In the genomic region with DNA sequence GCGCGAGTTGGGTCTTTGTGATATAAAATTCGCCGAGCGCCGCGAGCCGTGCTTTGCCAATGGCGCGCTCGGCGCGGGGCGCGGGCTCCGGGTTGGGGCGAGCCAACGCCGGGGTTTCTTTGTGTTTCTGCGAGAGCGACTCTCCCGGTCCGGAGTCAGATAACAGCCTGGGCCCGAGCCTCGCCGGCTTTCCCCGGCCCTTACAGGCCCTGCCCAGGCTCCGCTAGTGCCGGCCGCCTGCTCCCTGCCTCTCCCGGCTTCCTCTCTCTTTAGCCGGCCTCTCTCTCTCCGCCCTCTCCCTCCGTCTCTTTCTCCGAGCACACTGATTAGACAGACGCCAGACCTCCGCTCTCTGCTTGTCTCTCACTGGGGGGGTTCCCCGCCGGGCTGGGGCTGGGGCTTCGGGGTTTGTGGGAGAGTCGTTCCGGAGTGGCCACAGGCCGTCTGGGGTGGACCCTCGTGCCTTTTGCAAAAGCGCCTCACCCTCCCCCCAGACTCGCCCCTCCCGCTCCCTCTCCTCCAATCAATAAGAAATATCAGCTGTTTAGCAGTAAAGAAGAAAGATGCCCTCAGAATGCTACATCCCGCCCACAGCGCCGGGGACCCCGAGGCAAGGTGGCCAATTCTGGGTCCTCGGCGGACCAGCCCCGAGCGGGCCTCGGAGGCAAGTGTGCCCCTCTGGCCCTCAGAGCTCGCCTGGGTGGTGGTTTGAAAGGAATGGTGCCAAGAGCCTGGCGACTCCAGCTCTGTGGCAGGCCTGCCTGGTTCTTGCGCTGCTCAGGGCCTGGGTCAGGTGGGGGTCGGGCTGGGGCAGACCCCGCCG, we compare ENCODE assay signal across 8 cellular contexts. TPM values are rescaled to one million over a fixed set of nuclear protein-coding genes. Genes with fewer than 3 reads are reported as not detected.
DNase-seq lines count a peak whose midpoint lies in the region; ATAC-seq, FAIRE-seq and TF ChIP-seq lines count a peak whose summit lies in the region.

No MANE protein-coding gene starts in this region.

- H3K4me1 ChIP-seq in PC-3 (ENCODE audit: insufficient read depth, low read length) (peaks cover 15% of the 10 kb centered on the region; the same call in 1 of the 2 replicates), H1 (replicated peaks in 1 of 4; ENCODE audit: control insufficient read depth in 3 of 4, insufficient read depth in 4 of 4, low read length in 3 of 4) (peaks cover 21 to 38% (median 27%) of the 10 kb centered on the region in 4 experiments), muscle layer of duodenum (ENCODE audit: control insufficient read depth in 1 of 2, insufficient read depth in 2 of 2, low read length in 2 of 2) (peaks cover 0 to 6% of the 10 kb centered on the region in 2 donors)

- peak overlapping the region; percentile 48 for H3K18ac ChIP-seq in H1 (ENCODE audit: extremely low read depth, low read length)

- H3K56ac ChIP-seq in H1 (replicated peaks; ENCODE audit: insufficient read length, low read depth, low read length) = no peak overlapping the region

- CTCF ChIA-PET in PC-3 (lab: Charles Lee) (no interaction called here), H1 (lab: Charles Lee; ENCODE audit: partially characterized antibody) (interaction anchor here (1.0 to 2.8 kb wide), 5 partner anchors 10 to 1074 kb away, joined by 3 to 10 read pairs (median 6); no protein-coding TSS in a partner anchor)

- H3F3A ChIP-seq in PC-3 (ENCODE audit: low read length, unreplicated experiment) = no peaks in the 10 kb centered on the region

- H2BK12ac ChIP-seq in H1 (ENCODE audit: low read depth, low read length) = 0 out of 2 replicates have a peak overlapping the region, but pooled peaks have one; percentile 82

- FAIRE-seq in H1 (lab: Jason Lieb, UNC) = no peak

- H3K9me3 ChIP-seq in PC-3 (ENCODE audit: low read length) = no peaks in the 10 kb centered on the region
- no peaks in the 10 kb centered on the region; a peak in 1 of 4 replicates for H3K9me3 ChIP-seq in H1 (ENCODE audit: insufficient read depth in 2 of 2, low read depth in 1 of 2, low read length in 1 of 2)
- H3K9me3 ChIP-seq in muscle layer of duodenum (ENCODE audit: control insufficient read depth in 1 of 2, low read length in 2 of 2) = no peaks in the 10 kb centered on the region

- H3K4me3 ChIP-seq in PC-3 (ENCODE audit: low read length) (peak overlapping the region; percentile 89), H1 (ENCODE audit: extremely low read depth in 1 of 4, insufficient read depth in 2 of 4, low read depth in 3 of 4, low read length in 4 of 4) (peak overlapping the region; percentile 11 to 56 (median 34); a peak in 7 of 8 replicates), muscle layer of duodenum (ENCODE audit: low read depth in 1 of 2, low read length in 2 of 2) (peak overlapping the region; percentile 95 to 98)

- peak in 1 of 2 experiments; percentile 6; a peak in 1 of 4 replicates for TF ChIP-seq RAD21 in H1 (IDR thresholded peaks at IDR 0.05 in 1 of 2, conservative IDR thresholded peaks at IDR 0.05 in 1 of 2; ENCODE audit: low read depth in 2 of 2, low read length in 2 of 2)

- H4K20me1 ChIP-seq in PC-3 (ENCODE audit: low read length) (peaks cover 39% of the 10 kb centered on the region), H1 (replicated peaks in 1 of 2; ENCODE audit: control insufficient read depth in 1 of 2, insufficient read depth in 2 of 2, low read length in 2 of 2) (peaks cover 0 to 22% of the 10 kb centered on the region in 2 experiments)

- H2BK120ac ChIP-seq in H1 (replicated peaks; ENCODE audit: low read depth, low read length) = no peak overlapping the region

- H3K4ac ChIP-seq in H1 (replicated peaks; ENCODE audit: insufficient read length, low read depth, low read length) = no peak overlapping the region

- H3K4me2 ChIP-seq in PC-3 (ENCODE audit: low read length) (peak overlapping the region; percentile 89), H1 (ENCODE audit: insufficient read depth in 1 of 2, low read depth in 2 of 2, low read length in 2 of 2) (peak overlapping the region; percentile 65 to 77)

- H2AK5ac ChIP-seq in H1 (ENCODE audit: low read depth, low read length) = no peak overlapping the region

- H3K79me2 ChIP-seq in PC-3 (ENCODE audit: low read length) (peaks cover 94% of the 10 kb centered on the region), H1 (ENCODE audit: control insufficient read depth in 1 of 2, insufficient read depth in 2 of 2, low read length in 2 of 2) (no peaks in the 10 kb centered on the region)

- no peak for TF ChIP-seq CTCF in GM13977 (IDR thresholded peaks at IDR 0.05; ENCODE audit: extremely low read depth, insufficient read depth, missing control alignments)
- TF ChIP-seq CTCF in PC-3 (conservative IDR thresholded peaks at IDR 0.05; ENCODE audit: low read depth, low read length) = no peak
- TF ChIP-seq CTCF in H1 (IDR thresholded peaks at IDR 0.05; ENCODE audit: control extremely low read depth in 1 of 3, insufficient read depth in 1 of 3, low read depth in 1 of 3, low read length in 3 of 3) = no peak

- no peak overlapping the region for H2AFZ ChIP-seq in PC-3 (ENCODE audit: low read length)
- no peak overlapping the region for H2AFZ ChIP-seq in H1 (ENCODE audit: low read length)

- H3K27ac ChIP-seq in PC-3 (ENCODE audit: low read length) (peak overlapping the region; percentile 88), H1 (ENCODE audit: low read depth, low read length) (no peak overlapping the region), muscle layer of duodenum (ENCODE audit: low read length) (peak overlapping the region; percentile 93)

- TF ChIP-seq POLR2A in H1 (IDR thresholded peaks at IDR 0.05; ENCODE audit: control extremely low read depth in 1 of 2, low read depth in 2 of 2, low read length in 2 of 2) = no peak

- H2BK15ac ChIP-seq in H1 (ENCODE audit: low read length) = no peak overlapping the region

- WGBS in H1 (ENCODE audit: extremely low coverage in 1 of 2, insufficient coverage in 1 of 2, insufficient read length in 1 of 2, insufficient replicate concordance in 2 of 2, low coverage in 1 of 2, low lambda C conversion rate in 2 of 2, missing lambda C conversion rate in 1 of 2), 2 experiments = 3% methylated on average over 33 of the region's 62 CpGs; no CpG with 5 or more reads in 1 of the 2 experiments

- in situ Hi-C loops in GM13977 (cut with MboI; ENCODE audit: low pct_unique_long_range_greater_than_20kb, low sequenced_read_pairs, unreplicated experiment) = no loop called here

- H3K9me2 ChIP-seq in PC-3 (replicated peaks; ENCODE audit: low read length) = no peaks in the 10 kb centered on the region

- intact Hi-C loops in PC-3 (cut with micrococcal nuclease) = no loop called here

- no peak overlapping the region for H4K5ac ChIP-seq in H1 (ENCODE audit: insufficient read length, low read depth, low read length)

- H2BK20ac ChIP-seq in H1 (ENCODE audit: low read length) = no peak overlapping the region

- no peak overlapping the region for H3K14ac ChIP-seq in H1 (ENCODE audit: insufficient read length)

- no peak for ATAC-seq in PC-3
- ATAC-seq in GM21717 (IDR thresholded peaks at IDR 0.05; ENCODE audit: unreplicated experiment) = no peak

- no peak overlapping the region for H3K23ac ChIP-seq in H1 (ENCODE audit: insufficient read length)

- H3K27me3 ChIP-seq in PC-3 (ENCODE audit: low read length) (no peaks in the 10 kb centered on the region), H1 (replicated peaks in 1 of 4; ENCODE audit: control insufficient read depth in 3 of 4, extremely low read depth in 1 of 4, insufficient read depth in 3 of 4, low read length in 3 of 4) (peaks cover 75 to 95% (median 88%) of the 10 kb centered on the region in 4 experiments), muscle layer of duodenum (ENCODE audit: low read depth, low read length) (no peaks in the 10 kb centered on the region)

- peaks cover 37% of the 10 kb centered on the region for H3K36me3 ChIP-seq in PC-3 (ENCODE audit: low read depth, low read length)
- peaks cover 0 to 3% (median 0%) of the 10 kb centered on the region in 4 experiments; a peak in 1 of 8 replicates for H3K36me3 ChIP-seq in H1 (ENCODE audit: control insufficient read depth in 2 of 4, insufficient read depth in 4 of 4, low read length in 3 of 4)
- peaks cover 0 to 2% of the 10 kb centered on the region in 2 donors for H3K36me3 ChIP-seq in muscle layer of duodenum (ENCODE audit: control insufficient read depth in 1 of 2, insufficient read depth in 2 of 2, low read length in 2 of 2)

- H3K9ac ChIP-seq in PC-3 (ENCODE audit: low read length) (peak overlapping the region; percentile 97), H1 (replicated peaks in 1 of 4; ENCODE audit: extremely low read depth in 1 of 4, low read depth in 3 of 4, low read length in 3 of 4) (no peak overlapping the region)

- H2BK5ac ChIP-seq in H1 (ENCODE audit: low read depth, low read length) = no peak overlapping the region

- H4K91ac ChIP-seq in H1 (replicated peaks; ENCODE audit: insufficient read length, low read length) = no peak overlapping the region

- BruUV-seq in PC-3 (replicated peaks; lab: Mats Ljungman, UMichigan) = no TSS peak

- TF ChIP-seq EP300 in H1 (IDR thresholded peaks at IDR 0.05; ENCODE audit: borderline replicate concordance in 1 of 2, low read depth in 2 of 2, low read length in 2 of 2) = no peak

- H3K79me1 ChIP-seq in H1 (ENCODE audit: low read depth, low read length) = no peaks in the 10 kb centered on the region

- POLR2A ChIA-PET in PC-3 (lab: Charles Lee; ENCODE audit: unreplicated experiment) (no interaction called here), H1 (lab: Charles Lee; ENCODE audit: partially characterized antibody) (no interaction called here)

- peaks cover 4% of the 10 kb centered on the region; the same call in 1 of the 2 replicates for H3K23me2 ChIP-seq in H1 (ENCODE audit: low read depth, low read length)

- H4K8ac ChIP-seq in H1 (ENCODE audit: extremely low read depth, insufficient read depth, low read length) = peak overlapping the region; percentile 71

- peak; percentile 27 for DNase-seq in GM13977 (ENCODE audit: low spot score)
- peak; percentile 19 for DNase-seq in PC-3
- peak in 1 of 2 experiments; percentile 80 for DNase-seq in H1 (ENCODE audit: low read depth in 1 of 2, low spot score in 2 of 2)
- DNase-seq in KG1 (lab: John Stamatoyannopoulos, UW) = no peak
- DNase-seq in stimulated activated CD4-positive, alpha-beta T cell treated with anti-CD3 and anti-CD28 coated beads, Interleukin-12 subunit alpha, Interleukin-12 subunit beta, amount 100 ng/mL, for 4 hours = no peak
- DNase-seq in SKM-1 treated with dmso at 0.1 percent for 144 hours (lab: John Stamatoyannopoulos, UW; ENCODE audit: unreplicated experiment) = no peak

TF ChIP-seq in H1, 55 proteins besides CTCF, POLR2A, EP300 and RAD21 (continues in another document):
- TF ChIP-seq YY1 (IDR thresholded peaks at IDR 0.05; ENCODE audit: low read depth, low read length) = peak; percentile 44; the same call in 1 of the 2 replicates

RNA-seq across cellular contexts. Expression of a gene that starts 2.9 kb away (rescaled TPM):
- total RNA-seq in PC-3 (2014; rRNA removed) = 19.0 and 19.6 TPM in 2 replicates
- total RNA-seq in H1 (2021; fragmentation: NEBNext Ultra II Directional; extraction: Animal tissue kit (Norgen Biotek cat#: 25700)) = not detected in 2 replicates
- polyA plus RNA-seq in H1 (2011; rRNA removed) = 0.03 and 0.14 TPM in 2 replicates
- 0.05 TPM for polyA plus RNA-seq in H1 (2011; cell fraction: cytosol; rRNA removed)
- polyA plus RNA-seq in H1 (2011; cell fraction: nucleus; rRNA removed) = 0.07 TPM
- polyA plus RNA-seq in H1 (2012, experiment 1 of 2) = 0.21 to 0.88 TPM (median 0.46 TPM) in 4 replicates
- polyA plus RNA-seq in H1 (2012, experiment 2 of 2) = 0.10 TPM
- 0.04 TPM for polyA plus RNA-seq in H1 (2013, experiment 1 of 2)
- 0.04 TPM for polyA plus RNA-seq in H1 (2013, experiment 2 of 2)
- polyA minus RNA-seq in H1 (2011; rRNA and poly(A)+ RNA removed) = 0.03 TPM in 1 of 2 replicates, not detected in the other
- polyA minus RNA-seq in H1 (2011; cell fraction: cytosol; rRNA and poly(A)+ RNA removed) = 0.29 TPM
- not detected for polyA minus RNA-seq in H1 (2011; cell fraction: nucleus; rRNA and poly(A)+ RNA removed)

Comparison
In these comparisons a context has a peak if more than half of its experiments do, and no peak if none do; other contexts are left out.
1. DNase-seq: peak in GM13977 (single experiment) and PC-3 (single experiment); none in KG1 (single experiment), stimulated activated CD4-positive, alpha-beta T cell treated with anti-CD3 and anti-CD28 coated beads, Interleukin-12 subunit alpha, Interleukin-12 subunit beta, amount 100 ng/mL, for 4 hours (single experiment) and SKM-1 treated with dmso at 0.1 percent for 144 hours (single experiment).
2. H3K4me3 ChIP-seq: peak in every context shown above with its lines; median percentile 96 in muscle layer of duodenum; 89 in PC-3; 34 in H1.
3. RNA of a gene that starts 2.9 kb away (total RNA-seq): 19.0 to 19.6 TPM in PC-3; not detected in H1; every median in the first group is over 10 times any median in the second.